Comparison of ENCODE assay signal across 24 cellular contexts in genomic region chr3:85068911-85069310, GRCh38.
"Had no signal": no experiment of that assay in that cellular context is flagged by ENCODE, and none has a peak within 500 bp of the region (broad histone marks: within the 10 kb centered on the region; RNA-seq: fewer than 3 reads in every experiment).

No MANE protein-coding gene starts in this region.

- DNase-seq: immature natural killer cell; kidney; left colon; left lung; lower lobe of right lung; mammary epithelial cell; mesenchymal stem cell; naive thymus-derived CD8-positive, alpha-beta T cell; occipital lobe; psoas muscle; right lobe of liver; stimulated activated CD4-positive, alpha-beta T cell treated with anti-CD3 and anti-CD28 coated beads, Interleukin-1b, Interleukin-23, amount 100 ng/mL, for 48 hours; stimulated activated CD4-positive, alpha-beta T cell treated with anti-CD3 and anti-CD28 coated beads, Interleukin-2, amount 100 ng/mL, for 48 hours; stimulated activated CD4-positive, alpha-beta T cell treated with anti-CD3 and anti-CD28 coated beads, Interleukin-4, amount 100 ng/mL, for 4 hours; stimulated activated CD8-positive, alpha-beta memory T cell treated with anti-CD3 and anti-CD28 coated beads, Interleukin-4, amount 100 ng/mL, for 48 hours; stimulated activated naive B cell treated with anti-CD40 and anti-IgM and Interleukin-4, amounts not matched to agents 10 μg/mL and 1 μg/mL and 100 μg/mL, for 72 hours; stimulated activated naive CD8-positive, alpha-beta T cell treated with anti-CD3 and anti-CD28 coated beads, Interleukin-15, Interleukin-2, amounts not matched to agents 100 U/mL and 50 U/mL, for 24 hours; stomach; testis; thyroid gland; transverse colon; upper lobe of left lung had no signal

- H3K36me3 Mint-ChIP-seq: naive thymus-derived CD8-positive, alpha-beta T cell; neural progenitor cell; stimulated activated naive B cell treated with anti-CD40 and anti-IgM and Interleukin-4, amounts not matched to agents 10 μg/mL and 1 μg/mL and 100 μg/mL, for 72 hours had no signal

- H3K27ac Mint-ChIP-seq: immature natural killer cell; naive thymus-derived CD8-positive, alpha-beta T cell; nephron; neural progenitor cell; stimulated activated naive B cell treated with anti-CD40 and anti-IgM and Interleukin-4, amounts not matched to agents 10 μg/mL and 1 μg/mL and 100 μg/mL, for 72 hours had no signal

- H3K9me3 Mint-ChIP-seq: nephron; neural progenitor cell; stimulated activated naive B cell treated with anti-CD40 and anti-IgM and Interleukin-4, amounts not matched to agents 10 μg/mL and 1 μg/mL and 100 μg/mL, for 72 hours had no signal

- H3K4me1 Mint-ChIP-seq: immature natural killer cell; naive thymus-derived CD8-positive, alpha-beta T cell; nephron; neural progenitor cell; stimulated activated naive B cell treated with anti-CD40 and anti-IgM and Interleukin-4, amounts not matched to agents 10 μg/mL and 1 μg/mL and 100 μg/mL, for 72 hours had no signal

- H3K4me3 Mint-ChIP-seq: immature natural killer cell; naive thymus-derived CD8-positive, alpha-beta T cell; nephron; neural progenitor cell; stimulated activated naive B cell treated with anti-CD40 and anti-IgM and Interleukin-4, amounts not matched to agents 10 μg/mL and 1 μg/mL and 100 μg/mL, for 72 hours had no signal

- H3K27me3 Mint-ChIP-seq: naive thymus-derived CD8-positive, alpha-beta T cell; stimulated activated naive B cell treated with anti-CD40 and anti-IgM and Interleukin-4, amounts not matched to agents 10 μg/mL and 1 μg/mL and 100 μg/mL, for 72 hours had no signal

- ATAC-seq: left colon; left lung; lower lobe of right lung; naive thymus-derived CD8-positive, alpha-beta T cell; psoas muscle; right lobe of liver; stimulated activated naive B cell treated with anti-CD40 and anti-IgM and Interleukin-4, amounts not matched to agents 10 μg/mL and 1 μg/mL and 100 μg/mL, for 72 hours; stimulated activated naive CD8-positive, alpha-beta T cell treated with anti-CD3 and anti-CD28 coated beads, Interleukin-15, Interleukin-2, amounts not matched to agents 100 U/mL and 50 U/mL, for 24 hours had no signal
